Comparison of ENCODE assay signal across 1 cellular context in the genomic region with DNA sequence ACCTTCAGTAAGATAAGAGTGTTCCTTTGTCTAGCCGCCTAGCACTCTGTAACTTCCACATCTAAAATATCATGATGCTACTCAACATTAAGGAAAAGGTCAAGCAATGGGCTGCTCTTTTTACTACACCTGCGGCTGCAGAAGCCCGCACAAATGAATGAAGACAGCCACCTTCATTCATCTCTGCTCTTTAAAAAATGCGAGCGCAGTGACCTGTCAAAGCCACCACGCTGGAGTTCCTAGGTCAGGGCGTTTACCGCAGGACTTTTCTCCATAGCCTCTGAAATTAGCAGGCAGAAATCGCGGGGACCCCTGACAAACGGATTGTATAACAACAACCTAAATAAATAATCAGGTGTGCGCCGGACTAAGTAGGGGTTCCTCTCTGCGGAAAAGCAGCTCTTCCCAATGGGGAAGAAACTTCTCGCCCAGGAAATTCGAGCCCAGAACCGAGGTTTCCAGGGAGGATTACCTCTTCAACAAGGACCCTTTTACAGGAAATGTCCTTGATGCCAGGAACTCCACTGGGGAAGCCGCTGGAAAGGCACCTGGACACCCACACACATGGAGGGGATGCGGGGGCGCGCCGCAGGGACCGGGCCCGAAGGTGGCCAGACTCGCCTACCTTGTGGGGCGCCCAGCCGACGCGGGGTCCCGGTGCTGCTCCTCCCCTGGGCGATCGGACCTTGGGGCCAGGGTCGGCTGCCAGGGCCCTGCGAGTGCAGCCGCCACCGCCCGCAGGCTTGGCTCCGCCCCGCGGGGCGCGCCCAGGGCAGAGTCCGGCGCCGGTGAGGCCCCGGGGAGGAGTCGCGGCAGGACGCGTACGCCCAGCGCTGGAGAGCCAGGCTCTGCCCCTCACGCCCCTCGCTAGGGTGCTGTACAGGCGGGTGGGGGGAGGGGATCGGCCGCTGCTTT.
TF ChIP-seq lines count a peak whose summit lies in the region.

A gene with protein sequence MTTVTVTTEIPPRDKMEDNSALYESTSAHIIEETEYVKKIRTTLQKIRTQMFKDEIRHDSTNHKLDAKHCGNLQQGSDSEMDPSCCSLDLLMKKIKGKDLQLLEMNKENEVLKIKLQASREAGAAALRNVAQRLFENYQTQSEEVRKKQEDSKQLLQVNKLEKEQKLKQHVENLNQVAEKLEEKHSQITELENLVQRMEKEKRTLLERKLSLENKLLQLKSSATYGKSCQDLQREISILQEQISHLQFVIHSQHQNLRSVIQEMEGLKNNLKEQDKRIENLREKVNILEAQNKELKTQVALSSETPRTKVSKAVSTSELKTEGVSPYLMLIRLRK (minus strand): TSS at position 751 of the 915 bp plus-strand sequence. CDS start 16,670 bp downstream, outside the sequence.

TF ChIP-seq in HepG2, 621 proteins besides CTCF, POLR2A, EP300 and RAD21 (continued from another document and continues in another):
- TF ChIP-seq SKIL (CRISPR knock-in tag; IDR thresholded peaks at IDR 0.05; ENCODE audit: borderline replicate concordance) (peak; percentile 67; the same call in 1 of the 2 replicates), HIC2 (CRISPR knock-in tag; IDR thresholded peaks at IDR 0.05; ENCODE audit: low read depth) (peak; percentile 21; the same call in 1 of the 2 replicates), ELF3 (CRISPR knock-in tag; IDR thresholded peaks at IDR 0.05) (0 out of 2 replicates have a peak, but pooled peaks have one; percentile 28), LCORL (IDR thresholded peaks at IDR 0.05) (no peak), LCORL (CRISPR knock-in tag; IDR thresholded peaks at IDR 0.05) (0 out of 2 replicates have a peak, but pooled peaks have one; percentile 63), GATA4 (IDR thresholded peaks at IDR 0.05; ENCODE audit: borderline replicate concordance, low read depth) (no peak), ZNF790 (CRISPR knock-in tag; IDR thresholded peaks at IDR 0.05; ENCODE audit: borderline replicate concordance) (no peak), ZIK1 (CRISPR knock-in tag; IDR thresholded peaks at IDR 0.05; ENCODE audit: borderline replicate concordance, low read depth) (peak; percentile 43; the same call in 1 of the 2 replicates), SP4 (CRISPR knock-in tag; IDR thresholded peaks at IDR 0.05) (peak; percentile 67), ZNF713 (CRISPR knock-in tag; IDR thresholded peaks at IDR 0.05) (0 out of 2 replicates have a peak, but pooled peaks have one; percentile 74), PHF21A (CRISPR knock-in tag; IDR thresholded peaks at IDR 0.05) (peak; percentile 54; the same call in 1 of the 2 replicates), RAD51 (IDR thresholded peaks at IDR 0.05; ENCODE audit: borderline replicate concordance) (no peak), ZFP91 (CRISPR knock-in tag; IDR thresholded peaks at IDR 0.05; ENCODE audit: borderline replicate concordance) (peak; percentile 75; the same call in 1 of the 2 replicates), PHF8 (CRISPR knock-in tag; IDR thresholded peaks at IDR 0.05) (peak; percentile 48; the same call in 1 of the 2 replicates), KLF6 (CRISPR knock-in tag; IDR thresholded peaks at IDR 0.05) (peak; percentile 69; the same call in 1 of the 2 replicates), CBX1 (IDR thresholded peaks at IDR 0.05; ENCODE audit: low read depth) (peak; percentile 59), MAX (IDR thresholded peaks at IDR 0.05) (peak; percentile 60), ZEB1 (IDR thresholded peaks at IDR 0.05; ENCODE audit: insufficient replicate concordance, low read depth) (peak; percentile 45), ZNF577 (CRISPR knock-in tag; IDR thresholded peaks at IDR 0.05; ENCODE audit: borderline replicate concordance, low read depth) (no peak), ZNF160 (CRISPR knock-in tag; IDR thresholded peaks at IDR 0.05) (0 out of 2 replicates have a peak, but pooled peaks have one; percentile 48), RARA (CRISPR knock-in tag; IDR thresholded peaks at IDR 0.05) (0 out of 2 replicates have a peak, but pooled peaks have one; percentile 28), TGIF2 (CRISPR knock-in tag; IDR thresholded peaks at IDR 0.05) (peak; percentile 55; the same call in 1 of the 2 replicates), ZNF879 (CRISPR knock-in tag; IDR thresholded peaks at IDR 0.05) (no peak), ZNF331 (CRISPR knock-in tag; IDR thresholded peaks at IDR 0.05) (peak; percentile 21; the same call in 1 of the 2 replicates), MYC (CRISPR knock-in tag; IDR thresholded peaks at IDR 0.05; ENCODE audit: borderline replicate concordance) (peak; percentile 59; the same call in 1 of the 2 replicates), SIN3A (IDR thresholded peaks at IDR 0.05; ENCODE audit: borderline replicate concordance, low read depth, low read length) (peak; percentile 77), NONO (IDR thresholded peaks at IDR 0.05) (no peak), NONO (CRISPR knock-in tag; conservative IDR thresholded peaks at IDR 0.05) (peak; percentile 47; the same call in 1 of the 2 replicates), JUN (CRISPR knock-in tag; IDR thresholded peaks at IDR 0.05) (no peak), POLR2G (IDR thresholded peaks at IDR 0.05; ENCODE audit: low read depth, low read length) (peak; percentile 57; the same call in 1 of the 2 replicates)
- TF ChIP-seq, protein P1, sequence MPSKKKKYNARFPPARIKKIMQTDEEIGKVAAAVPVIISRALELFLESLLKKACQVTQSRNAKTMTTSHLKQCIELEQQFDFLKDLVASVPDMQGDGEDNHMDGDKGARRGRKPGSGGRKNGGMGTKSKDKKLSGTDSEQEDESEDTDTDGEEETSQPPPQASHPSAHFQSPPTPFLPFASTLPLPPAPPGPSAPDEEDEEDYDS (CRISPR knock-in tag; IDR thresholded peaks at IDR 0.05) = peak; percentile 15; the same call in 1 of the 2 replicates
- TF ChIP-seq, protein P2, sequence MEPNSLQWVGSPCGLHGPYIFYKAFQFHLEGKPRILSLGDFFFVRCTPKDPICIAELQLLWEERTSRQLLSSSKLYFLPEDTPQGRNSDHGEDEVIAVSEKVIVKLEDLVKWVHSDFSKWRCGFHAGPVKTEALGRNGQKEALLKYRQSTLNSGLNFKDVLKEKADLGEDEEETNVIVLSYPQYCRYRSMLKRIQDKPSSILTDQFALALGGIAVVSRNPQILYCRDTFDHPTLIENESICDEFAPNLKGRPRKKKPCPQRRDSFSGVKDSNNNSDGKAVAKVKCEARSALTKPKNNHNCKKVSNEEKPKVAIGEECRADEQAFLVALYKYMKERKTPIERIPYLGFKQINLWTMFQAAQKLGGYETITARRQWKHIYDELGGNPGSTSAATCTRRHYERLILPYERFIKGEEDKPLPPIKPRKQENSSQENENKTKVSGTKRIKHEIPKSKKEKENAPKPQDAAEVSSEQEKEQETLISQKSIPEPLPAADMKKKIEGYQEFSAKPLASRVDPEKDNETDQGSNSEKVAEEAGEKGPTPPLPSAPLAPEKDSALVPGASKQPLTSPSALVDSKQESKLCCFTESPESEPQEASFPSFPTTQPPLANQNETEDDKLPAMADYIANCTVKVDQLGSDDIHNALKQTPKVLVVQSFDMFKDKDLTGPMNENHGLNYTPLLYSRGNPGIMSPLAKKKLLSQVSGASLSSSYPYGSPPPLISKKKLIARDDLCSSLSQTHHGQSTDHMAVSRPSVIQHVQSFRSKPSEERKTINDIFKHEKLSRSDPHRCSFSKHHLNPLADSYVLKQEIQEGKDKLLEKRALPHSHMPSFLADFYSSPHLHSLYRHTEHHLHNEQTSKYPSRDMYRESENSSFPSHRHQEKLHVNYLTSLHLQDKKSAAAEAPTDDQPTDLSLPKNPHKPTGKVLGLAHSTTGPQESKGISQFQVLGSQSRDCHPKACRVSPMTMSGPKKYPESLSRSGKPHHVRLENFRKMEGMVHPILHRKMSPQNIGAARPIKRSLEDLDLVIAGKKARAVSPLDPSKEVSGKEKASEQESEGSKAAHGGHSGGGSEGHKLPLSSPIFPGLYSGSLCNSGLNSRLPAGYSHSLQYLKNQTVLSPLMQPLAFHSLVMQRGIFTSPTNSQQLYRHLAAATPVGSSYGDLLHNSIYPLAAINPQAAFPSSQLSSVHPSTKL (CRISPR knock-in tag; IDR thresholded peaks at IDR 0.05) = peak; percentile 63
- TF ChIP-seq, protein P3, sequence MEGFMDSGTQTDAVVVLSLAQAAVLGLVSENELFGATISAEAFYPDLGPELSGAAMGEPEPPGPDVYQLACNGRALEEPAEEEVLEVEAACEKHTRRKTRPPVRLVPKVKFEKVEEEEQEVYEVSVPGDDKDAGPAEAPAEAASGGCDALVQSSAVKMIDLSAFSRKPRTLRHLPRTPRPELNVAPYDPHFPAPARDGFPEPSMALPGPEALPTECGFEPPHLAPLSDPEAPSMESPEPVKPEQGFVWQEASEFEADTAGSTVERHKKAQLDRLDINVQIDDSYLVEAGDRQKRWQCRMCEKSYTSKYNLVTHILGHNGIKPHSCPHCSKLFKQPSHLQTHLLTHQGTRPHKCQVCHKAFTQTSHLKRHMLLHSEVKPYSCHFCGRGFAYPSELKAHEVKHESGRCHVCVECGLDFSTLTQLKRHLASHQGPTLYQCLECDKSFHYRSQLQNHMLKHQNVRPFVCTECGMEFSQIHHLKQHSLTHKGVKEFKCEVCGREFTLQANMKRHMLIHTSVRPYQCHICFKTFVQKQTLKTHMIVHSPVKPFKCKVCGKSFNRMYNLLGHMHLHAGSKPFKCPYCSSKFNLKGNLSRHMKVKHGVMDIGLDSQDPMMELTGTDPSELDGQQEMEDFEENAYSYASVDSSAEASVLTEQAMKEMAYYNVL (CRISPR knock-in tag; IDR thresholded peaks at IDR 0.05; ENCODE audit: borderline replicate concordance) = 0 out of 2 replicates have a peak, but pooled peaks have one; percentile 42
- TF ChIP-seq, protein P4, sequence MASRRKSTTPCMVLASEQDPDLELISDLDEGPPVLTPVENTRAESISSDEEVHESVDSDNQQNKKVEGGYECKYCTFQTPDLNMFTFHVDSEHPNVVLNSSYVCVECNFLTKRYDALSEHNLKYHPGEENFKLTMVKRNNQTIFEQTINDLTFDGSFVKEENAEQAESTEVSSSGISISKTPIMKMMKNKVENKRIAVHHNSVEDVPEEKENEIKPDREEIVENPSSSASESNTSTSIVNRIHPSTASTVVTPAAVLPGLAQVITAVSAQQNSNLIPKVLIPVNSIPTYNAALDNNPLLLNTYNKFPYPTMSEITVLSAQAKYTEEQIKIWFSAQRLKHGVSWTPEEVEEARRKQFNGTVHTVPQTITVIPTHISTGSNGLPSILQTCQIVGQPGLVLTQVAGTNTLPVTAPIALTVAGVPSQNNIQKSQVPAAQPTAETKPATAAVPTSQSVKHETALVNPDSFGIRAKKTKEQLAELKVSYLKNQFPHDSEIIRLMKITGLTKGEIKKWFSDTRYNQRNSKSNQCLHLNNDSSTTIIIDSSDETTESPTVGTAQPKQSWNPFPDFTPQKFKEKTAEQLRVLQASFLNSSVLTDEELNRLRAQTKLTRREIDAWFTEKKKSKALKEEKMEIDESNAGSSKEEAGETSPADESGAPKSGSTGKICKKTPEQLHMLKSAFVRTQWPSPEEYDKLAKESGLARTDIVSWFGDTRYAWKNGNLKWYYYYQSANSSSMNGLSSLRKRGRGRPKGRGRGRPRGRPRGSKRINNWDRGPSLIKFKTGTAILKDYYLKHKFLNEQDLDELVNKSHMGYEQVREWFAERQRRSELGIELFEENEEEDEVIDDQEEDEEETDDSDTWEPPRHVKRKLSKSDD (CRISPR knock-in tag; IDR thresholded peaks at IDR 0.05; ENCODE audit: low read depth) = peak; percentile 66
- TF ChIP-seq, protein P5, sequence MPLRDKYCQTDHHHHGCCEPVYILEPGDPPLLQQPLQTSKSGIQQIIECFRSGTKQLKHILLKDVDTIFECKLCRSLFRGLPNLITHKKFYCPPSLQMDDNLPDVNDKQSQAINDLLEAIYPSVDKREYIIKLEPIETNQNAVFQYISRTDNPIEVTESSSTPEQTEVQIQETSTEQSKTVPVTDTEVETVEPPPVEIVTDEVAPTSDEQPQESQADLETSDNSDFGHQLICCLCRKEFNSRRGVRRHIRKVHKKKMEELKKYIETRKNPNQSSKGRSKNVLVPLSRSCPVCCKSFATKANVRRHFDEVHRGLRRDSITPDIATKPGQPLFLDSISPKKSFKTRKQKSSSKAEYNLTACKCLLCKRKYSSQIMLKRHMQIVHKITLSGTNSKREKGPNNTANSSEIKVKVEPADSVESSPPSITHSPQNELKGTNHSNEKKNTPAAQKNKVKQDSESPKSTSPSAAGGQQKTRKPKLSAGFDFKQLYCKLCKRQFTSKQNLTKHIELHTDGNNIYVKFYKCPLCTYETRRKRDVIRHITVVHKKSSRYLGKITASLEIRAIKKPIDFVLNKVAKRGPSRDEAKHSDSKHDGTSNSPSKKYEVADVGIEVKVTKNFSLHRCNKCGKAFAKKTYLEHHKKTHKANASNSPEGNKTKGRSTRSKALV (CRISPR knock-in tag; IDR thresholded peaks at IDR 0.05) = peak; percentile 66; the same call in 1 of the 2 replicates
